ENCODE assay signal across 24 cellular contexts in the genomic region with DNA sequence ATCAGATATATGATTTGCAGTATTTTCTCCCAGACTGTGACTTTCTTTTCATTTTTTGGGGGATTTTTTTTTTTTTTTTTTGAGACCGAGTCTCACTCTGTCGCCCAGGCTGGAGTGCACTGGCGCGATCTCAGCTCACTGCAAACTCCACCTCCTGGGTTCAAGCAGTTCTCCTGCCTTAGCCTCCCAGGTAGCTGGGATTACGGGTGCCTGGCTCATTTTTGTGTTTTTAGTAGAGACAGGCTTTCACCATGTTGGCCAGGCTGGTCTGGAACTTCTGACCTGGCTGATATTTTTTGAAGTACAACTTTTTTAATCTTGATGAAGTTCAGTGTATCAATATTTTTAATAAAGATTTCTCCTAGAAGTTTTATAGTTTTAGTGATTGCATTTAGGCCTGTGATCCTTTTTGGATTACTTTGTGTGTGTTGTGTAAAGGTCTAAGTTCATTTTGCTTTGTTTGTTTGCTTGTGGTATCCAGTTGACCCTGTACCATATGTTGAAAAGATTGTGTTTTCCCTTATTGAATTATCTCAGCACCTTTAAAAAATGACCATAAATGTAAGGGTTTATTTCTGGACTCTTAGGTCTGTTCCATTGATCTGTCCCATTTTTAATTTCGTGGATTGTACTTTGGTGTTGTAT. TPM values are rescaled to one million over a fixed set of nuclear protein-coding genes. Genes with fewer than 3 reads are reported as not detected.
DNase-seq lines count a peak whose midpoint lies in the region; ATAC-seq and TF ChIP-seq lines count a peak whose summit lies in the region.
"Had no signal": no experiment of that assay in that cellular context is flagged by ENCODE, and none has a peak within 500 bp of the region (broad histone marks: within the 10 kb centered on the region; RNA-seq: fewer than 3 reads in every experiment).

No MANE protein-coding gene starts in this region.

- no peaks in the 10 kb centered on the region for H3K27me3 ChIP-seq in CD4-positive, alpha-beta T cell (ENCODE audit: control insufficient read depth, insufficient read depth, low read length)
- H3K27me3 ChIP-seq: ovary, SJCRH30 had no signal

- H3K27me3 Mint-ChIP-seq in activated CD4-positive, alpha-beta T cell treated with anti-CD3 and anti-CD28 coated beads for 36 hours: no peaks in the 10 kb centered on the region
- H3K27me3 Mint-ChIP-seq in CD4-positive, alpha-beta T cell: no peaks in the 10 kb centered on the region
- H3K27me3 Mint-ChIP-seq in central memory CD8-positive, alpha-beta T cell: no peaks in the 10 kb centered on the region
- H3K27me3 Mint-ChIP-seq in naive B cell: no peaks in the 10 kb centered on the region
- no peaks in the 10 kb centered on the region for H3K27me3 Mint-ChIP-seq in mesothelial cell of epicardium (ENCODE audit: low read depth)
- H3K27me3 Mint-ChIP-seq: activated naive CD8-positive, alpha-beta T cell treated with anti-CD3 and anti-CD28 coated beads, Interleukin-2, amount 50 U/mL, for 24 hours had no signal

- peaks cover 4% of the 10 kb centered on the region for H3K9me3 Mint-ChIP-seq in activated CD4-positive, alpha-beta T cell treated with anti-CD3 and anti-CD28 coated beads for 36 hours (ENCODE audit: low read depth)
- H3K9me3 Mint-ChIP-seq in CD4-positive, alpha-beta T cell: no peaks in the 10 kb centered on the region
- no peaks in the 10 kb centered on the region for H3K9me3 Mint-ChIP-seq in central memory CD8-positive, alpha-beta T cell
- no peaks in the 10 kb centered on the region for H3K9me3 Mint-ChIP-seq in naive B cell
- peaks cover 4% of the 10 kb centered on the region for H3K9me3 Mint-ChIP-seq in mesothelial cell of epicardium

- no peak for ATAC-seq in activated CD4-positive, alpha-beta T cell treated with anti-CD3 and anti-CD28 coated beads for 36 hours
- ATAC-seq in CD4-positive, alpha-beta T cell (ENCODE audit: poor library complexity): no peak
- ATAC-seq in central memory CD8-positive, alpha-beta T cell (replicated peaks; ENCODE audit: extremely low read depth, poor library complexity, severe bottlenecking): no peak
- no peak for ATAC-seq in naive B cell (ENCODE audit: low read depth in 2 of 2)
- ATAC-seq: activated naive CD8-positive, alpha-beta T cell treated with anti-CD3 and anti-CD28 coated beads, Interleukin-2, amount 50 U/mL, for 24 hours; left ventricle myocardium superior had no signal

- intact Hi-C loops in activated CD4-positive, alpha-beta T cell treated with anti-CD3 and anti-CD28 coated beads for 36 hours (cut with DNase I, micrococcal nuclease): loop anchor here (1.0 to 10.0 kb wide), 2 partner anchors 54 to 125 kb away; no protein-coding TSS in a partner anchor
- intact Hi-C loops in CD4-positive, alpha-beta T cell (cut with DNase I, micrococcal nuclease): loop anchor here in 1 of 2 experiments (1.0 to 2.0 kb wide), 5 partner anchors 61 to 180 kb away; no protein-coding TSS in a partner anchor

- TF ChIP-seq CTCF in CD4-positive, alpha-beta T cell (IDR thresholded peaks at IDR 0.05): no peak
- no peak for TF ChIP-seq CTCF in mesothelial cell of epicardium (IDR thresholded peaks at IDR 0.05; ENCODE audit: unreplicated experiment)

- H3K36me3 Mint-ChIP-seq in activated CD4-positive, alpha-beta T cell treated with anti-CD3 and anti-CD28 coated beads for 36 hours (ENCODE audit: low read depth): peaks cover 54% of the 10 kb centered on the region
- peaks cover 59% of the 10 kb centered on the region for H3K36me3 Mint-ChIP-seq in CD4-positive, alpha-beta T cell (ENCODE audit: low read depth)
- H3K36me3 Mint-ChIP-seq in central memory CD8-positive, alpha-beta T cell (ENCODE audit: insufficient read depth): peaks cover 24% of the 10 kb centered on the region
- H3K36me3 Mint-ChIP-seq in naive B cell: peaks cover 0 to 22% of the 10 kb centered on the region in 2 donors
- peaks cover 17% of the 10 kb centered on the region for H3K36me3 Mint-ChIP-seq in mesothelial cell of epicardium

- peaks cover 60% of the 10 kb centered on the region for H3K4me1 Mint-ChIP-seq in activated CD4-positive, alpha-beta T cell treated with anti-CD3 and anti-CD28 coated beads for 36 hours
- peaks cover 70% of the 10 kb centered on the region for H3K4me1 Mint-ChIP-seq in CD4-positive, alpha-beta T cell (ENCODE audit: low read depth)
- peaks cover 79% of the 10 kb centered on the region for H3K4me1 Mint-ChIP-seq in central memory CD8-positive, alpha-beta T cell
- H3K4me1 Mint-ChIP-seq in naive B cell: peaks cover 14 to 27% (median 16%) of the 10 kb centered on the region in 3 donors
- peaks cover 5% of the 10 kb centered on the region for H3K4me1 Mint-ChIP-seq in mesothelial cell of epicardium

- no peaks in the 10 kb centered on the region for H3K9me3 ChIP-seq in CD4-positive, alpha-beta T cell (ENCODE audit: control insufficient read depth, low read length)
- H3K9me3 ChIP-seq: ovary, SJCRH30 had no signal

- no peak overlapping the region for H3K4me3 Mint-ChIP-seq in activated CD4-positive, alpha-beta T cell treated with anti-CD3 and anti-CD28 coated beads for 36 hours
- no peak overlapping the region for H3K4me3 Mint-ChIP-seq in CD4-positive, alpha-beta T cell
- no peak overlapping the region for H3K4me3 Mint-ChIP-seq in central memory CD8-positive, alpha-beta T cell
- H3K4me3 Mint-ChIP-seq in naive B cell: no peak overlapping the region
- H3K4me3 Mint-ChIP-seq in mesothelial cell of epicardium: no peak overlapping the region
- H3K4me3 Mint-ChIP-seq: activated naive CD8-positive, alpha-beta T cell treated with anti-CD3 and anti-CD28 coated beads, Interleukin-2, amount 50 U/mL, for 24 hours; nephron progenitor cell had no signal

- POLR2A ChIA-PET in activated CD4-positive, alpha-beta T cell treated with anti-CD3 and anti-CD28 coated beads for 36 hours (lab: Charles Lee): no interaction called here
- POLR2A ChIA-PET in CD4-positive, alpha-beta T cell (lab: Charles Lee): interaction anchor here (2.2 kb wide), 1 partner anchor 23 kb away, joined by 12 read pairs; no protein-coding TSS in a partner anchor

- DNase-seq in activated CD4-positive, alpha-beta T cell treated with anti-CD3 and anti-CD28 coated beads for 36 hours: no peak
- no peak for DNase-seq in activated CD4-positive, alpha-beta T cell treated with anti-CD3 and anti-CD28 coated beads for 48 hours
- no peak for DNase-seq in CD4-positive, alpha-beta T cell
- no peak for DNase-seq in central memory CD8-positive, alpha-beta T cell (ENCODE audit: low spot score in 2 of 2)
- no peak for DNase-seq in naive B cell
- no peak for DNase-seq in mesothelial cell of epicardium (ENCODE audit: low spot score in 2 of 2, unreplicated experiment in 2 of 2)
- DNase-seq in DMS 273 (lab: John Stamatoyannopoulos, UW; ENCODE audit: unreplicated experiment): no peak
- DNase-seq in pons (ENCODE audit: low spot score): no peak
- DNase-seq: activated CD4-positive, CD25-positive, alpha-beta regulatory T cell treated with anti-CD3 and anti-CD28 coated beads, Interleukin-2, amount 50 U/mL, for 72 hours; activated gamma-delta T cell; activated naive CD8-positive, alpha-beta T cell treated with anti-CD3 and anti-CD28 coated beads, Interleukin-2, amount 50 U/mL, for 24 hours; central memory CD4-positive, alpha-beta T cell; HCEC 1CT; left ventricle myocardium superior; midbrain; NCI-H1105; NCI-H1930; nephron progenitor cell; ovary; retina; SJCRH30; small intestine; stimulated activated CD8-positive, alpha-beta memory T cell treated with anti-CD3 and anti-CD28 coated beads, Interleukin-4, amount 100 ng/mL, for 48 hours; trophoblast cell had no signal

- no peak overlapping the region for H3K27ac ChIP-seq in CD4-positive, alpha-beta T cell (ENCODE audit: low read depth, low read length)
- H3K27ac ChIP-seq: SJCRH30 had no signal

- peak overlapping the region; percentile 66 for H3K27ac Mint-ChIP-seq in activated CD4-positive, alpha-beta T cell treated with anti-CD3 and anti-CD28 coated beads for 36 hours
- H3K27ac Mint-ChIP-seq in CD4-positive, alpha-beta T cell: peak overlapping the region; percentile 89
- peak overlapping the region; percentile 95 for H3K27ac Mint-ChIP-seq in central memory CD8-positive, alpha-beta T cell (ENCODE audit: low read depth)
- peak overlapping the region; percentile 15 to 68 (median 38) for H3K27ac Mint-ChIP-seq in naive B cell
- H3K27ac Mint-ChIP-seq in mesothelial cell of epicardium: no peak overlapping the region
- H3K27ac Mint-ChIP-seq: nephron progenitor cell had no signal

- CTCF ChIA-PET in activated CD4-positive, alpha-beta T cell treated with anti-CD3 and anti-CD28 coated beads for 36 hours (lab: Charles Lee): no interaction called here
- CTCF ChIA-PET in CD4-positive, alpha-beta T cell (lab: Charles Lee): interaction anchor here (0.7 to 1.4 kb wide), 2 partner anchors 173 to 183 kb away, joined by 3 read pairs; no protein-coding TSS in a partner anchor

RNA-seq across cellular contexts. Expression of gene BORCS5, which starts 24.2 kb away (rescaled TPM):
- total RNA-seq in activated CD4-positive, alpha-beta T cell treated with anti-CD3 and anti-CD28 coated beads for 36 hours: 10 to 100 TPM; 41.8 to 45.0 TPM
- total RNA-seq in CD4-positive, alpha-beta T cell: 10 to 100 TPM; 36.4 to 39.3 TPM
- polyA plus RNA-seq in naive B cell (ENCODE audit: low read depth in 6 of 6): 10 to 100 TPM in 5 of 6 donors, 1 to 10 TPM in 1; 8.3 to 43.8 (median 14.4) TPM
- total RNA-seq in mesothelial cell of epicardium: 11.0 to 13.4 TPM (median 13.3 TPM) in 3 replicates

RNA-seq across cellular contexts. Expression of gene MANSC1, which starts 31.0 kb away (rescaled TPM):
- total RNA-seq in activated CD4-positive, alpha-beta T cell treated with anti-CD3 and anti-CD28 coated beads for 36 hours: 1 to 10 TPM; 2.2 to 2.5 TPM
- under 1 TPM; 0.33 to 0.45 TPM for total RNA-seq in CD4-positive, alpha-beta T cell
- polyA plus RNA-seq in naive B cell (ENCODE audit: low read depth in 6 of 6): 1 to 10 TPM in 4 of 6 donors, under 1 TPM in 2; 0.27 to 2.5 (median 1.4) TPM
- 15.4 to 17.2 TPM (median 16.6 TPM) in 3 replicates for total RNA-seq in mesothelial cell of epicardium
- total RNA-seq: SJCRH30 had no signal
